29 cellular contexts compared by ENCODE assay signal in genomic region chr2:55910077-55910476, GRCh38. TPM values are rescaled to one million over a fixed set of nuclear protein-coding genes. Genes with fewer than 3 reads are reported as not detected.
"Had no signal": no experiment of that assay in that cellular context is flagged by ENCODE, and none has a peak within 500 bp of the region (broad histone marks: within the 10 kb centered on the region; RNA-seq: fewer than 3 reads in every experiment).

No MANE protein-coding gene starts in this region.

- ATAC-seq: naive thymus-derived CD4-positive, alpha-beta T cell; natural killer cell; psoas muscle; right cardiac atrium; sciatic nerve; stimulated activated memory B cell treated with anti-CD40 and anti-IgM and Interleukin-4, amounts not matched to agents 10 μg/mL and 1 μg/mL and 100 μg/mL, for 72 hours; stimulated activated naive CD8-positive, alpha-beta T cell treated with anti-CD3 and anti-CD28 coated beads, Interleukin-15, amount 100 ng/mL, for 72 hours; stimulated activated naive CD8-positive, alpha-beta T cell treated with anti-CD3 and anti-CD28 coated beads, Interleukin-15, Interleukin-2, amounts not matched to agents 100 U/mL and 50 U/mL, for 24 hours had no signal

- H3K4me1 ChIP-seq: neural progenitor cell, parathyroid adenoma, psoas muscle, spleen, testis, transverse colon had no signal

- H3K4me3 ChIP-seq: neural progenitor cell, ovary, psoas muscle, skin epidermis, smooth muscle cell, spleen, suprapubic skin, testis, tibial artery, transverse colon, vagina had no signal

- H3K36me3 ChIP-seq: neural progenitor cell, ovary, spleen, suprapubic skin, transverse colon, vagina had no signal

- DNase-seq: naive thymus-derived CD4-positive, alpha-beta T cell; natural killer cell; occipital lobe; ovary; posterior cingulate gyrus; psoas muscle; right cardiac atrium; spleen; stimulated activated CD4-positive, alpha-beta T cell treated with anti-CD3 and anti-CD28 coated beads, Interleukin-12 subunit alpha, Interleukin-12 subunit beta, amount 100 ng/mL, for 4 hours; stimulated activated CD4-positive, alpha-beta T cell treated with anti-CD3 and anti-CD28 coated beads, Interleukin-1b, Interleukin-23, amount 100 ng/mL, for 48 hours; stimulated activated CD4-positive, alpha-beta T cell treated with anti-CD3 and anti-CD28 coated beads, Interleukin-4, amount 100 ng/mL, for 1 hour; stimulated activated CD4-positive, alpha-beta T cell treated with anti-CD3 and anti-CD28 coated beads, Interleukin-4, amount 100 ng/mL, for 4 hours; stimulated activated CD8-positive, alpha-beta memory T cell treated with anti-CD3 and anti-CD28 coated beads, Interleukin-4, amount 100 ng/mL, for 48 hours; stimulated activated naive CD4-positive, alpha-beta T cell; stimulated activated naive CD8-positive, alpha-beta T cell treated with anti-CD3 and anti-CD28 coated beads, Interleukin-15, amount 100 ng/mL, for 72 hours; stimulated activated naive CD8-positive, alpha-beta T cell treated with anti-CD3 and anti-CD28 coated beads, Interleukin-15, Interleukin-2, amounts not matched to agents 100 U/mL and 50 U/mL, for 24 hours; substantia nigra; testis; tibial artery; transverse colon had no signal

- H3K9me3 ChIP-seq: ovary, psoas muscle, spleen, suprapubic skin, testis, tibial artery, transverse colon, vagina had no signal

- H3K27ac ChIP-seq: neural progenitor cell, ovary, parathyroid adenoma, psoas muscle, skin epidermis, spleen, suprapubic skin, testis, transverse colon, vagina had no signal

- H3K79me2 ChIP-seq: parathyroid adenoma had no signal

- H2AFZ ChIP-seq: neural progenitor cell, parathyroid adenoma had no signal

- H3K27me3 ChIP-seq: neural progenitor cell, ovary, spleen, suprapubic skin, testis, tibial artery, transverse colon, vagina had no signal

- FAIRE-seq: urothelium cell line had no signal

- H3K9ac ChIP-seq: neural progenitor cell, parathyroid adenoma had no signal

- H3K4me2 ChIP-seq: neural progenitor cell, smooth muscle cell had no signal

RNA-seq across cellular contexts. Expression of gene EFEMP1, which starts 13.5 kb away (rescaled TPM):
- total RNA-seq: naive thymus-derived CD4-positive, alpha-beta T cell; natural killer cell had no signal
- polyA plus RNA-seq: naive thymus-derived CD4-positive, alpha-beta T cell had no signal
